In the genomic region with DNA sequence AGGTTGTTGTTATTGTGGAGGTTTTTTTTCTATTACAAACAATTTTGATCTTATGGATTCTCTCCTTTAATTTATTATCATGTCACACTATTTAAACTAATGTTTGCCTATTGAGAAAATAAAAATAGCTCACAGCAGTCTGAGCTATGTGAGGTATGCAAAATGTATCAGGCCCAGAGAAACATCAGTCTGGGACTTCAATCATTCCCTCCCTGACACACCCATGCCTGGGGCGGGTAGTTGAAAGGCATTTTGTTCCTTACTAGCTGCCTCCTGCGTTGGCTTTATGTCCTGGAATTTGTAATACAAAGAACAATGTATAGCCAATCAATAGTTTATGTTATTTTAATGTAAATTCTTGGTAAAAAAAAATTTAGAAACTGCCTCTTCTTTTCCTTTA, we compare ENCODE assay signal across 9 cellular contexts.
"Had no signal": no experiment of that assay in that cellular context is flagged by ENCODE, and none has a peak within 500 bp of the region (broad histone marks: within the 10 kb centered on the region; RNA-seq: fewer than 3 reads in every experiment).

No MANE protein-coding gene starts in this region.

- H3K9me3 Mint-ChIP-seq: activated naive CD4-positive, alpha-beta T cell treated with anti-CD3 and anti-CD28 coated beads, Interleukin-2, amount 50 U/mL, for 24 hours; activated T-helper 2 cell treated with anti-CD3 and anti-CD28 coated beads, Interferon-gamma antibody, Interleukin-2, Interleukin-4, amounts not matched to agents 10 μg/mL and 5 μg/mL and 100 μg/mL, durations not matched to agents 14 hours and 24 hours and 36 hours; stimulated activated naive B cell treated with anti-CD40 and anti-IgM and Interleukin-4, amounts not matched to agents 10 μg/mL and 1 μg/mL and 100 μg/mL, for 72 hours; type B pancreatic cell had no signal

- H3K36me3 ChIP-seq: esophagus muscularis mucosa had no signal

- H3K4me3 Mint-ChIP-seq: activated naive CD4-positive, alpha-beta T cell treated with anti-CD3 and anti-CD28 coated beads, Interleukin-2, amount 50 U/mL, for 24 hours; stimulated activated naive B cell treated with anti-CD40 and anti-IgM and Interleukin-4, amounts not matched to agents 10 μg/mL and 1 μg/mL and 100 μg/mL, for 72 hours; type B pancreatic cell had no signal

- H3K27ac ChIP-seq: dorsolateral prefrontal cortex, esophagus muscularis mucosa had no signal

- H3K4me3 ChIP-seq: dorsolateral prefrontal cortex, esophagus muscularis mucosa had no signal

- H3K27me3 ChIP-seq: esophagus muscularis mucosa had no signal

- H3K27me3 Mint-ChIP-seq: stimulated activated naive B cell treated with anti-CD40 and anti-IgM and Interleukin-4, amounts not matched to agents 10 μg/mL and 1 μg/mL and 100 μg/mL, for 72 hours had no signal

- DNase-seq: dorsolateral prefrontal cortex; head of caudate nucleus; stimulated activated CD4-positive, alpha-beta T cell treated with anti-CD3 and anti-CD28 coated beads, Interleukin-1b, Interleukin-23, amount 100 ng/mL, for 48 hours; stimulated activated naive B cell treated with anti-CD40 and anti-IgM and Interleukin-4, amounts not matched to agents 10 μg/mL and 1 μg/mL and 100 μg/mL, for 72 hours; substantia nigra had no signal

- ATAC-seq: stimulated activated naive B cell treated with anti-CD40 and anti-IgM and Interleukin-4, amounts not matched to agents 10 μg/mL and 1 μg/mL and 100 μg/mL, for 72 hours had no signal

- H3K27ac Mint-ChIP-seq: activated naive CD4-positive, alpha-beta T cell treated with anti-CD3 and anti-CD28 coated beads, Interleukin-2, amount 50 U/mL, for 24 hours; activated T-helper 2 cell treated with anti-CD3 and anti-CD28 coated beads, Interferon-gamma antibody, Interleukin-2, Interleukin-4, amounts not matched to agents 10 μg/mL and 5 μg/mL and 100 μg/mL, durations not matched to agents 14 hours and 24 hours and 36 hours; stimulated activated naive B cell treated with anti-CD40 and anti-IgM and Interleukin-4, amounts not matched to agents 10 μg/mL and 1 μg/mL and 100 μg/mL, for 72 hours; type B pancreatic cell had no signal

- H3K36me3 Mint-ChIP-seq: activated naive CD4-positive, alpha-beta T cell treated with anti-CD3 and anti-CD28 coated beads, Interleukin-2, amount 50 U/mL, for 24 hours; stimulated activated naive B cell treated with anti-CD40 and anti-IgM and Interleukin-4, amounts not matched to agents 10 μg/mL and 1 μg/mL and 100 μg/mL, for 72 hours; type B pancreatic cell had no signal

- H3K4me1 Mint-ChIP-seq: activated naive CD4-positive, alpha-beta T cell treated with anti-CD3 and anti-CD28 coated beads, Interleukin-2, amount 50 U/mL, for 24 hours; stimulated activated naive B cell treated with anti-CD40 and anti-IgM and Interleukin-4, amounts not matched to agents 10 μg/mL and 1 μg/mL and 100 μg/mL, for 72 hours had no signal

- H3K9me3 ChIP-seq: esophagus muscularis mucosa had no signal
